25 cellular contexts compared by ENCODE assay signal in genomic region chr16:30046588-30046987, GRCh38. TPM values are rescaled to one million over a fixed set of nuclear protein-coding genes. Genes with fewer than 3 reads are reported as not detected.
DNase-seq lines count a peak whose midpoint lies in the region; ATAC-seq, FAIRE-seq and TF ChIP-seq lines count a peak whose summit lies in the region.
"Had no signal": no experiment of that assay in that cellular context is flagged by ENCODE, and none has a peak within 500 bp of the region (broad histone marks: within the 10 kb centered on the region; RNA-seq: fewer than 3 reads in every experiment).

No MANE protein-coding gene starts in this region.

- H3K9me3 ChIP-seq in HEK293 (ENCODE audit: control insufficient read depth, insufficient read depth, low read depth, low read length) (no peaks in the 10 kb centered on the region), H1 (ENCODE audit: insufficient read depth in 2 of 2, low read depth in 1 of 2, low read length in 1 of 2) (no peaks in the 10 kb centered on the region), osteoblast (ENCODE audit: low read depth, low read length) (no peaks in the 10 kb centered on the region), psoas muscle (no peaks in the 10 kb centered on the region)
- H3K9me3 ChIP-seq: BE2C; BLaER1 treated with 17β-estradiol and CSF1 and Interleukin-3, amounts not matched to agents 10 nM and 100 nM had no signal

- H3K9ac ChIP-seq in H1 (replicated peaks in 1 of 4; ENCODE audit: extremely low read depth in 1 of 4, low read depth in 3 of 4, low read length in 3 of 4) = no peak overlapping the region
- H3K9ac ChIP-seq: GM23248 had no signal

- no peak for TF ChIP-seq POLR2A in H1 (IDR thresholded peaks at IDR 0.05; ENCODE audit: control extremely low read depth in 1 of 2, low read depth in 2 of 2, low read length in 2 of 2)

- peaks cover 0 to 6% (median 1%) of the 10 kb centered on the region in 4 experiments; a peak in 3 of 7 replicates for H3K27me3 ChIP-seq in H1 (replicated peaks in 1 of 4; ENCODE audit: control insufficient read depth in 3 of 4, extremely low read depth in 1 of 4, insufficient read depth in 3 of 4, low read length in 3 of 4)
- H3K27me3 ChIP-seq in osteoblast (ENCODE audit: insufficient read depth, low read length) = no peaks in the 10 kb centered on the region
- no peaks in the 10 kb centered on the region for H3K27me3 ChIP-seq in psoas muscle (ENCODE audit: insufficient read depth in 3 of 3, low read length in 2 of 3)
- H3K27me3 ChIP-seq: BE2C; BLaER1 treated with 17β-estradiol and CSF1 and Interleukin-3, amounts not matched to agents 10 nM and 100 nM had no signal

- H3K27ac ChIP-seq in HEK293 (ENCODE audit: extremely low read depth, low read depth, low read length) (no peak overlapping the region), H1 (ENCODE audit: low read depth, low read length) (no peak overlapping the region), osteoblast (ENCODE audit: low read depth, low read length) (no peak overlapping the region), psoas muscle (no peak overlapping the region)
- H3K27ac ChIP-seq: 22Rv1; BLaER1 treated with 17β-estradiol and CSF1 and Interleukin-3, amounts not matched to agents 10 nM and 100 nM; GM23248 had no signal

- no peak overlapping the region for H3K4me3 Mint-ChIP-seq in activated CD4-positive, alpha-beta T cell treated with anti-CD3 and anti-CD28 coated beads, Interleukin-2, amount 10 ng/mL, durations not matched to agents 7 days and 5 days
- H3K4me3 Mint-ChIP-seq: CD14-positive monocyte; CD4-positive, alpha-beta T cell; CD8-positive, alpha-beta memory T cell had no signal

- peak overlapping the region; percentile 46 for H3K27ac Mint-ChIP-seq in activated CD4-positive, alpha-beta T cell treated with anti-CD3 and anti-CD28 coated beads, Interleukin-2, amount 10 ng/mL, durations not matched to agents 7 days and 5 days
- H3K27ac Mint-ChIP-seq: CD4-positive, alpha-beta T cell; H9 had no signal

- no peak for DNase-seq in activated CD4-positive, alpha-beta T cell treated with anti-CD3 and anti-CD28 coated beads, Interleukin-2, amount 10 ng/mL, durations not matched to agents 7 days and 5 days
- DNase-seq in activated CD4-positive, alpha-beta T cell treated with anti-CD3 and anti-CD28 coated beads for 4 hours = no peak
- DNase-seq in H1 (ENCODE audit: low read depth in 1 of 2, low spot score in 2 of 2) (no peak), osteoblast (ENCODE audit: insufficient read length, low spot score, missing footprints) (peak; percentile 32), GDM1 (lab: John Stamatoyannopoulos, UW) (no peak), psoas muscle (no peak)
- DNase-seq: ACHN; AML-193; BE2C; CD4-positive, alpha-beta T cell; CD8-positive, alpha-beta memory T cell; DMS 273 treated with DMSO at 0.1 percent for 48 hours; DMS79; GM23248; H9 had no signal

- H3K23ac ChIP-seq in H1 (ENCODE audit: insufficient read length) = no peak overlapping the region

- peaks cover 3% of the 10 kb centered on the region for H3K27me3 Mint-ChIP-seq in activated CD4-positive, alpha-beta T cell treated with anti-CD3 and anti-CD28 coated beads, Interleukin-2, amount 10 ng/mL, durations not matched to agents 7 days and 5 days
- H3K27me3 Mint-ChIP-seq: CD4-positive, alpha-beta T cell had no signal

- TF ChIP-seq CTCF in HEK293 (tag by site-specific recombination; IDR thresholded peaks at IDR 0.05) (no peak), H1 (IDR thresholded peaks at IDR 0.05; ENCODE audit: control extremely low read depth in 1 of 3, insufficient read depth in 1 of 3, low read depth in 1 of 3, low read length in 3 of 3) (no peak), osteoblast (IDR thresholded peaks at IDR 0.05; ENCODE audit: extremely low read depth, low read depth, low read length) (no peak), psoas muscle (IDR thresholded peaks at IDR 0.05) (no peak)

- no peak for ATAC-seq in GM21576 (IDR thresholded peaks at IDR 0.05; ENCODE audit: unreplicated experiment)
- no peak for ATAC-seq in psoas muscle

- no peak overlapping the region for H3K14ac ChIP-seq in H1 (ENCODE audit: insufficient read length)

- H2BK120ac ChIP-seq in H1 (replicated peaks; ENCODE audit: low read depth, low read length) = no peak overlapping the region

- H3K4me2 ChIP-seq in H1 (ENCODE audit: insufficient read depth in 1 of 2, low read depth in 2 of 2, low read length in 2 of 2) (no peak overlapping the region), osteoblast (ENCODE audit: insufficient read depth, low read length) (no peak overlapping the region)

- no peak overlapping the region for H4K91ac ChIP-seq in H1 (replicated peaks; ENCODE audit: insufficient read length, low read length)

- POLR2A ChIA-PET in activated CD4-positive, alpha-beta T cell treated with anti-CD3 and anti-CD28 coated beads, Interleukin-2, amount 10 ng/mL, durations not matched to agents 7 days and 5 days (lab: Charles Lee) = interaction anchor here (0.6 kb wide), 1 partner anchor 126 kb away, joined by 4 read pairs; no protein-coding TSS in a partner anchor
- POLR2A ChIA-PET in HEK293 (lab: Yijun Ruan, JAX) = interaction anchor here (0.7 kb wide), 1 partner anchor 24 kb away, joined by 4 read pairs; no protein-coding TSS in a partner anchor
- POLR2A ChIA-PET in H1 (lab: Charles Lee; ENCODE audit: partially characterized antibody) = interaction anchor here (1.3 kb wide), 1 partner anchor 19 kb away, joined by 4 read pairs; the partner anchor contains the start of gene ALDOA

- no peaks in the 10 kb centered on the region for H3K9me3 Mint-ChIP-seq in activated CD4-positive, alpha-beta T cell treated with anti-CD3 and anti-CD28 coated beads, Interleukin-2, amount 10 ng/mL, durations not matched to agents 7 days and 5 days
- H3K9me3 Mint-ChIP-seq: CD4-positive, alpha-beta T cell; CD8-positive, alpha-beta memory T cell; H9 had no signal

- no peak overlapping the region for H2BK20ac ChIP-seq in H1 (ENCODE audit: low read length)

- H4K20me1 ChIP-seq in H1 (replicated peaks in 1 of 2; ENCODE audit: control insufficient read depth in 1 of 2, insufficient read depth in 2 of 2, low read length in 2 of 2) (peaks cover 0 to 5% of the 10 kb centered on the region in 2 experiments), osteoblast (ENCODE audit: insufficient read depth, low read length) (no peaks in the 10 kb centered on the region)
- H4K20me1 ChIP-seq: BLaER1 treated with 17β-estradiol and CSF1 and Interleukin-3, amounts not matched to agents 10 nM and 100 nM had no signal

- no peak overlapping the region for H3K4ac ChIP-seq in H1 (replicated peaks; ENCODE audit: insufficient read length, low read depth, low read length)

- CTCF ChIA-PET in activated CD4-positive, alpha-beta T cell treated with anti-CD3 and anti-CD28 coated beads, Interleukin-2, amount 10 ng/mL, durations not matched to agents 7 days and 5 days (lab: Charles Lee) = interaction anchor here (2.9 kb wide), 1 partner anchor 15 kb away, joined by 10 read pairs; the partner anchor contains the start of gene TLCD3B
- CTCF ChIA-PET in HEK293 (lab: Yijun Ruan, JAX) (interaction anchor here (0.7 to 1.8 kb wide), 4 partner anchors 9 to 67 kb away, joined by 3 to 6 read pairs (median 4); partner anchors contain the start of genes ALDOA, GDPD3 and TBX6), H1 (lab: Charles Lee; ENCODE audit: partially characterized antibody) (interaction anchor here (1.0 to 1.7 kb wide), 2 partner anchors 9 to 139 kb away, joined by 4 to 6 read pairs; no protein-coding TSS in a partner anchor)

- H3K36me3 ChIP-seq in HEK293 (ENCODE audit: control insufficient read depth in 2 of 2, insufficient read depth in 1 of 2, low read length in 2 of 2) (no peaks in the 10 kb centered on the region), H1 (ENCODE audit: control insufficient read depth in 2 of 4, insufficient read depth in 4 of 4, low read length in 3 of 4) (no peaks in the 10 kb centered on the region), osteoblast (ENCODE audit: insufficient read depth, low read length) (no peaks in the 10 kb centered on the region), psoas muscle (ENCODE audit: insufficient read depth in 1 of 2, low read depth in 1 of 2) (no peaks in the 10 kb centered on the region)
- H3K36me3 ChIP-seq: BE2C; BLaER1 treated with 17β-estradiol and CSF1 and Interleukin-3, amounts not matched to agents 10 nM and 100 nM had no signal

- H2BK5ac ChIP-seq in H1 (ENCODE audit: low read depth, low read length) = no peak overlapping the region

- FAIRE-seq in H1 (lab: Jason Lieb, UNC) = no peak
- FAIRE-seq: A204.1, D721Med, GM12892 had no signal

- peaks cover 6% of the 10 kb centered on the region for H3K23me2 ChIP-seq in H1 (ENCODE audit: low read depth, low read length)

- H3K79me1 ChIP-seq in H1 (ENCODE audit: low read depth, low read length) = peaks cover 3% of the 10 kb centered on the region; the same call in 1 of the 2 replicates

- H3K36me3 Mint-ChIP-seq in activated CD4-positive, alpha-beta T cell treated with anti-CD3 and anti-CD28 coated beads, Interleukin-2, amount 10 ng/mL, durations not matched to agents 7 days and 5 days (ENCODE audit: low read depth) = peaks cover 5% of the 10 kb centered on the region
- H3K36me3 Mint-ChIP-seq: CD14-positive monocyte; CD8-positive, alpha-beta memory T cell had no signal

- H2AK5ac ChIP-seq in H1 (ENCODE audit: low read depth, low read length) = 0 out of 2 replicates have a peak overlapping the region, but pooled peaks have one; percentile 24

- H2AFZ ChIP-seq in H1 (ENCODE audit: low read length) (no peak overlapping the region), osteoblast (ENCODE audit: low read length) (no peak overlapping the region)
- H2AFZ ChIP-seq: GM23248 had no signal

- H3K4me1 ChIP-seq in HEK293 (ENCODE audit: control insufficient read depth, insufficient read depth, low read length) (no peaks in the 10 kb centered on the region), H1 (replicated peaks in 1 of 4; ENCODE audit: control insufficient read depth in 3 of 4, insufficient read depth in 4 of 4, low read length in 3 of 4) (no peaks in the 10 kb centered on the region), osteoblast (ENCODE audit: insufficient read depth, low read length) (peaks cover 5% of the 10 kb centered on the region), psoas muscle (no peaks in the 10 kb centered on the region)

- no peak overlapping the region for H2BK12ac ChIP-seq in H1 (ENCODE audit: low read depth, low read length)

- H4K8ac ChIP-seq in H1 (ENCODE audit: extremely low read depth, insufficient read depth, low read length) = no peak overlapping the region

- H3K4me1 Mint-ChIP-seq in activated CD4-positive, alpha-beta T cell treated with anti-CD3 and anti-CD28 coated beads, Interleukin-2, amount 10 ng/mL, durations not matched to agents 7 days and 5 days = peaks cover 14% of the 10 kb centered on the region

- no peak for TF ChIP-seq EP300 in H1 (IDR thresholded peaks at IDR 0.05; ENCODE audit: borderline replicate concordance in 1 of 2, low read depth in 2 of 2, low read length in 2 of 2)

- H3K18ac ChIP-seq in H1 (ENCODE audit: extremely low read depth, low read length) = no peak overlapping the region

- H4K5ac ChIP-seq in H1 (ENCODE audit: insufficient read length, low read depth, low read length) = no peak overlapping the region

- no peak overlapping the region for H3K56ac ChIP-seq in H1 (replicated peaks; ENCODE audit: insufficient read length, low read depth, low read length)

- 78% methylated on average over 1 of the region's 1 CpG; no CpG with 5 or more reads in 1 of the 2 experiments for WGBS in H1 (ENCODE audit: extremely low coverage in 1 of 2, insufficient coverage in 1 of 2, insufficient read length in 1 of 2, insufficient replicate concordance in 2 of 2, low coverage in 1 of 2, low lambda C conversion rate in 2 of 2, missing lambda C conversion rate in 1 of 2), 2 experiments
- 82 to 96% (median 88%) methylated on average over 1 of the region's 1 CpG for WGBS in psoas muscle, 3 donors

- no peak overlapping the region for H2BK15ac ChIP-seq in H1 (ENCODE audit: low read length)

- intact Hi-C loops in psoas muscle (cut with DNase I) = no loop called here

- no peak for TF ChIP-seq RAD21 in H1 (IDR thresholded peaks at IDR 0.05 in 1 of 2, conservative IDR thresholded peaks at IDR 0.05 in 1 of 2; ENCODE audit: low read depth in 2 of 2, low read length in 2 of 2)

- H3K79me2 ChIP-seq in H1 (ENCODE audit: control insufficient read depth in 1 of 2, insufficient read depth in 2 of 2, low read length in 2 of 2) (no peaks in the 10 kb centered on the region), osteoblast (ENCODE audit: insufficient read depth, low read length) (no peaks in the 10 kb centered on the region)

- H3K4me3 ChIP-seq in HEK293 (ENCODE audit: low read depth, low read length) (no peak overlapping the region), H1 (ENCODE audit: extremely low read depth in 1 of 4, insufficient read depth in 2 of 4, low read depth in 3 of 4, low read length in 4 of 4) (no peak overlapping the region), osteoblast (ENCODE audit: insufficient read depth, low read length) (no peak overlapping the region), psoas muscle (no peak overlapping the region)
- H3K4me3 ChIP-seq: BLaER1 treated with 17β-estradiol and CSF1 and Interleukin-3, amounts not matched to agents 10 nM and 100 nM; GM23248 had no signal

RNA-seq across cellular contexts. Expression of gene TLCD3B, which starts 15.5 kb away (rescaled TPM):
- total RNA-seq in activated CD4-positive, alpha-beta T cell treated with anti-CD3 and anti-CD28 coated beads, Interleukin-2, amount 10 ng/mL, durations not matched to agents 7 days and 5 days = 1 to 10 TPM; 7.1 to 7.2 TPM
- 26.9 and 27.8 TPM in 2 replicates for total RNA-seq in H1 (2021; fragmentation: NEBNext Ultra II Directional; extraction: Animal tissue kit (Norgen Biotek cat#: 25700))
- 15.2 and 23.0 TPM in 2 replicates for polyA plus RNA-seq in H1 (2011; rRNA removed)
- 10.8 TPM for polyA plus RNA-seq in H1 (2011; cell fraction: cytosol; rRNA removed)
- 27.6 TPM for polyA plus RNA-seq in H1 (2011; cell fraction: nucleus; rRNA removed)
- polyA plus RNA-seq in H1 (2012, experiment 1 of 2) = 22.8 to 38.2 TPM (median 34.6 TPM) in 4 replicates
- 27.3 TPM for polyA plus RNA-seq in H1 (2012, experiment 2 of 2)
- 20.8 TPM for polyA plus RNA-seq in H1 (2013, experiment 1 of 2)
- 21.9 TPM for polyA plus RNA-seq in H1 (2013, experiment 2 of 2)
- polyA minus RNA-seq in H1 (2011; rRNA and poly(A)+ RNA removed) = 12.2 and 15.3 TPM in 2 replicates
- polyA minus RNA-seq in H1 (2011; cell fraction: cytosol; rRNA and poly(A)+ RNA removed) = 26.3 TPM
- 7.4 TPM for polyA minus RNA-seq in H1 (2011; cell fraction: nucleus; rRNA and poly(A)+ RNA removed)
- 0.36 TPM in 1 of 2 replicates, not detected in the other for total RNA-seq in osteoblast
- 1 to 10 TPM in 1 of 4 donors, under 1 TPM in 3; 0.17 to 1.9 (median 0.23) TPM for total RNA-seq in psoas muscle
- under 1 TPM; 0.13 to 0.62 (median 0.17) TPM for polyA plus RNA-seq in psoas muscle
- total RNA-seq: CD4-positive, alpha-beta T cell; GM23248 had no signal
- polyA plus RNA-seq: CD14-positive monocyte; CD8-positive, alpha-beta memory T cell had no signal

RNA-seq across cellular contexts. Expression of gene ALDOA, which starts 19.0 kb away (rescaled TPM):
- 1,000 to 10,000 TPM; 1,139 to 1,329 TPM for total RNA-seq in activated CD4-positive, alpha-beta T cell treated with anti-CD3 and anti-CD28 coated beads, Interleukin-2, amount 10 ng/mL, durations not matched to agents 7 days and 5 days
- 1,083 and 1,146 TPM in 2 replicates for total RNA-seq in H1 (2021; fragmentation: NEBNext Ultra II Directional; extraction: Animal tissue kit (Norgen Biotek cat#: 25700))
- polyA plus RNA-seq in H1 (2011; rRNA removed) (1,072 and 1,397 TPM in 2 replicates), psoas muscle (over 10,000 TPM in 1 of 3 donors, 1,000 to 10,000 TPM in 2; 4,532 to 12,458 (median 6,880) TPM)
- polyA plus RNA-seq in H1 (2011; cell fraction: cytosol; rRNA removed) = 884 TPM
- 1,022 TPM for polyA plus RNA-seq in H1 (2011; cell fraction: nucleus; rRNA removed)
- 986 to 1,460 TPM (median 1,381 TPM) in 4 replicates for polyA plus RNA-seq in H1 (2012, experiment 1 of 2)
- polyA plus RNA-seq in H1 (2012, experiment 2 of 2) = 2,176 TPM
- polyA plus RNA-seq in H1 (2013, experiment 1 of 2) = 777 TPM
- polyA plus RNA-seq in H1 (2013, experiment 2 of 2) = 779 TPM
- 753 and 900 TPM in 2 replicates for polyA minus RNA-seq in H1 (2011; rRNA and poly(A)+ RNA removed)
- 734 TPM for polyA minus RNA-seq in H1 (2011; cell fraction: cytosol; rRNA and poly(A)+ RNA removed)
- 382 TPM for polyA minus RNA-seq in H1 (2011; cell fraction: nucleus; rRNA and poly(A)+ RNA removed)
- total RNA-seq in osteoblast (579 and 705 TPM in 2 replicates), psoas muscle (1,000 to 10,000 TPM; 5,088 to 7,531 (median 6,001) TPM)

RNA-seq across cellular contexts. Expression of gene C16orf92, which starts 23.6 kb away (rescaled TPM):
- total RNA-seq in activated CD4-positive, alpha-beta T cell treated with anti-CD3 and anti-CD28 coated beads, Interleukin-2, amount 10 ng/mL, durations not matched to agents 7 days and 5 days = not detected
- total RNA-seq in H1 (2021; fragmentation: NEBNext Ultra II Directional; extraction: Animal tissue kit (Norgen Biotek cat#: 25700)) = not detected in 2 replicates
- polyA plus RNA-seq in H1 (2011; rRNA removed) (not detected in 2 replicates), psoas muscle (not detected)
- polyA plus RNA-seq in H1 (2011; cell fraction: cytosol; rRNA removed) = not detected
- not detected for polyA plus RNA-seq in H1 (2011; cell fraction: nucleus; rRNA removed)
- polyA plus RNA-seq in H1 (2012, experiment 1 of 2) = 0.42 to 1.2 TPM (median 0.98 TPM) in 3 of 4 replicates, not detected in the other
- not detected for polyA plus RNA-seq in H1 (2012, experiment 2 of 2)
- not detected for polyA plus RNA-seq in H1 (2013, experiment 1 of 2)
- polyA plus RNA-seq in H1 (2013, experiment 2 of 2) = not detected
- not detected in 2 replicates for polyA minus RNA-seq in H1 (2011; rRNA and poly(A)+ RNA removed)
- not detected for polyA minus RNA-seq in H1 (2011; cell fraction: cytosol; rRNA and poly(A)+ RNA removed)
- polyA minus RNA-seq in H1 (2011; cell fraction: nucleus; rRNA and poly(A)+ RNA removed) = not detected
- total RNA-seq in osteoblast (not detected in 2 replicates), psoas muscle (not detected)
- total RNA-seq: CD4-positive, alpha-beta T cell; CD8-positive, alpha-beta memory T cell; G401; GM23248; H4; H9 had no signal
- polyA plus RNA-seq: CD14-positive monocyte; CD8-positive, alpha-beta memory T cell; GM23248 had no signal

RNA-seq across cellular contexts. Expression of gene PPP4C, which starts 29.2 kb away (rescaled TPM):
- 100 to 1,000 TPM; 129 to 136 TPM for total RNA-seq in activated CD4-positive, alpha-beta T cell treated with anti-CD3 and anti-CD28 coated beads, Interleukin-2, amount 10 ng/mL, durations not matched to agents 7 days and 5 days
- total RNA-seq in H1 (2021; fragmentation: NEBNext Ultra II Directional; extraction: Animal tissue kit (Norgen Biotek cat#: 25700)) = 148 TPM in 2 replicates
- polyA plus RNA-seq in H1 (2011; rRNA removed) = 298 and 355 TPM in 2 replicates
- polyA plus RNA-seq in H1 (2011; cell fraction: cytosol; rRNA removed) = 266 TPM
- 241 TPM for polyA plus RNA-seq in H1 (2011; cell fraction: nucleus; rRNA removed)
- polyA plus RNA-seq in H1 (2012, experiment 1 of 2) = 134 to 209 TPM (median 190 TPM) in 4 replicates
- 229 TPM for polyA plus RNA-seq in H1 (2012, experiment 2 of 2)
- polyA plus RNA-seq in H1 (2013, experiment 1 of 2) = 96.9 TPM
- polyA plus RNA-seq in H1 (2013, experiment 2 of 2) = 101 TPM
- polyA minus RNA-seq in H1 (2011; rRNA and poly(A)+ RNA removed) = 329 and 355 TPM in 2 replicates
- 125 TPM for polyA minus RNA-seq in H1 (2011; cell fraction: cytosol; rRNA and poly(A)+ RNA removed)
- 62.4 TPM for polyA minus RNA-seq in H1 (2011; cell fraction: nucleus; rRNA and poly(A)+ RNA removed)
- 175 and 178 TPM in 2 replicates for total RNA-seq in osteoblast
- 10 to 100 TPM; 38.1 to 64.5 (median 58.5) TPM for total RNA-seq in psoas muscle
- 100 to 1,000 TPM in 2 of 3 donors, 10 to 100 TPM in 1; 79.1 to 172 (median 130) TPM for polyA plus RNA-seq in psoas muscle

RNA-seq across cellular contexts. Expression of gene DOC2A, which starts 35.8 kb away (rescaled TPM):
- under 1 TPM; 0.19 to 0.30 TPM for total RNA-seq in activated CD4-positive, alpha-beta T cell treated with anti-CD3 and anti-CD28 coated beads, Interleukin-2, amount 10 ng/mL, durations not matched to agents 7 days and 5 days
- total RNA-seq in H1 (2021; fragmentation: NEBNext Ultra II Directional; extraction: Animal tissue kit (Norgen Biotek cat#: 25700)) = 10.3 and 13.9 TPM in 2 replicates
- polyA plus RNA-seq in H1 (2011; rRNA removed) (20.7 and 34.2 TPM in 2 replicates), psoas muscle (under 1 TPM; 0.13 to 0.20 (median 0.15) TPM)
- 30.1 TPM for polyA plus RNA-seq in H1 (2011; cell fraction: cytosol; rRNA removed)
- 96.3 TPM for polyA plus RNA-seq in H1 (2011; cell fraction: nucleus; rRNA removed)
- 10.0 to 14.2 TPM (median 11.8 TPM) in 4 replicates for polyA plus RNA-seq in H1 (2012, experiment 1 of 2)
- 7.4 TPM for polyA plus RNA-seq in H1 (2012, experiment 2 of 2)
- 10.4 TPM for polyA plus RNA-seq in H1 (2013, experiment 1 of 2)
- 9.1 TPM for polyA plus RNA-seq in H1 (2013, experiment 2 of 2)
- polyA minus RNA-seq in H1 (2011; rRNA and poly(A)+ RNA removed) = 4.7 and 9.9 TPM in 2 replicates
- 13.5 TPM for polyA minus RNA-seq in H1 (2011; cell fraction: cytosol; rRNA and poly(A)+ RNA removed)
- polyA minus RNA-seq in H1 (2011; cell fraction: nucleus; rRNA and poly(A)+ RNA removed) = 10.6 TPM
- total RNA-seq in osteoblast (not detected in 2 replicates), psoas muscle (under 1 TPM in 2 of 4 donors, not detected in 2; 0.11 to 0.51 TPM)
- total RNA-seq: G401, GM23248 had no signal
- polyA plus RNA-seq: CD8-positive, alpha-beta memory T cell; GM23248 had no signal
